Comparison of ENCODE assay signal across 10 cellular contexts in genomic region chr5:172383231-172383802, GRCh38.
A peak's percentile ranks its signal among the peaks of the same experiment; 100 is the strongest.
DNase-seq lines count a peak whose midpoint lies in the region; ATAC-seq and TF ChIP-seq lines count a peak whose summit lies in the region.
"Had no signal": no experiment of that assay in that cellular context is flagged by ENCODE, and none has a peak within 500 bp of the region (broad histone marks: within the 10 kb centered on the region; RNA-seq: fewer than 3 reads in every experiment).

No MANE protein-coding gene starts in this region.

- H3K27ac Mint-ChIP-seq in type B pancreatic cell = peak overlapping the region; percentile 5
- H3K27ac Mint-ChIP-seq: WTC11 had no signal

- H3K27ac ChIP-seq in foreskin keratinocyte (no peak overlapping the region), gastrocnemius medialis (no peak overlapping the region)

- DNase-seq in NCI-H146 (lab: John Stamatoyannopoulos, UW) (peak; percentile 13), NCI-H146 treated with DMSO at 0.1 percent for 48 hours (lab: John Stamatoyannopoulos, UW; ENCODE audit: unreplicated experiment) (no peak), SHP77 treated with DMSO at 0.1 percent for 48 hours (lab: John Stamatoyannopoulos, UW) (peak; percentile 31), foreskin keratinocyte (peak; percentile 81 to 87), type B pancreatic cell (ENCODE audit: extremely low spot score, unreplicated experiment) (no peak), NCI-H1436 treated with DMSO at 0.1 percent for 48 hours (lab: John Stamatoyannopoulos, UW) (no peak), gastrocnemius medialis (no peak)
- DNase-seq: Karpas-422 had no signal

- no peak for TF ChIP-seq CTCF in foreskin keratinocyte (conservative IDR thresholded peaks at IDR 0.05)
- TF ChIP-seq CTCF in type B pancreatic cell (conservative IDR thresholded peaks at IDR 0.05) = no peak
- no peak for TF ChIP-seq CTCF in gastrocnemius medialis (IDR thresholded peaks at IDR 0.05 in 4 of 5, conservative IDR thresholded peaks at IDR 0.05 in 1 of 5)

- intact Hi-C loops in gastrocnemius medialis (cut with DNase I; ENCODE audit: low total_unique reads) = no loop called here

- no peaks in the 10 kb centered on the region for H3K4me1 Mint-ChIP-seq in type B pancreatic cell (ENCODE audit: unreplicated experiment)
- H3K4me1 Mint-ChIP-seq: WTC11 had no signal

- no peaks in the 10 kb centered on the region for H3K9me3 Mint-ChIP-seq in type B pancreatic cell
- H3K9me3 Mint-ChIP-seq: WTC11 had no signal

- no peaks in the 10 kb centered on the region for H3K9me3 ChIP-seq in gastrocnemius medialis

- in situ Hi-C loops in gastrocnemius medialis (cut with MboI; ENCODE audit: low sequenced_read_pairs in 4 of 4) = no loop called here

- no peaks in the 10 kb centered on the region for H3K36me3 ChIP-seq in gastrocnemius medialis

- no peak for TF ChIP-seq POLR2A in gastrocnemius medialis (IDR thresholded peaks at IDR 0.05)

- H3K27me3 ChIP-seq in foreskin keratinocyte = no peaks in the 10 kb centered on the region
- no peaks in the 10 kb centered on the region for H3K27me3 ChIP-seq in gastrocnemius medialis

- H3K4me3 ChIP-seq in gastrocnemius medialis = no peak overlapping the region

- H3K4me1 ChIP-seq in foreskin keratinocyte (peaks cover 12% of the 10 kb centered on the region), gastrocnemius medialis (no peaks in the 10 kb centered on the region)

- no peak overlapping the region for H3K4me3 Mint-ChIP-seq in type B pancreatic cell
- H3K4me3 Mint-ChIP-seq: WTC11 had no signal

- ATAC-seq in foreskin keratinocyte (peak; percentile 94), gastrocnemius medialis (no peak), HG03520 (IDR thresholded peaks at IDR 0.05; ENCODE audit: unreplicated experiment) (no peak)
- ATAC-seq: WTC11 had no signal

- H3K36me3 Mint-ChIP-seq in type B pancreatic cell = peaks cover 22% of the 10 kb centered on the region

- no peaks in the 10 kb centered on the region for H3K27me3 Mint-ChIP-seq in type B pancreatic cell

Comparison
In these comparisons a context has a peak if more than half of its experiments do, and no peak if none do; other contexts are left out.
1. DNase-seq: peak in NCI-H146 (single experiment), SHP77 treated with DMSO at 0.1 percent for 48 hours (single experiment) and foreskin keratinocyte (2 of 2); none in NCI-H146 treated with DMSO at 0.1 percent for 48 hours (single experiment), type B pancreatic cell (single experiment), NCI-H1436 treated with DMSO at 0.1 percent for 48 hours (single experiment) and gastrocnemius medialis (0 of 2).